29 cellular contexts compared by ENCODE assay signal in genomic region chr5:79931866-79932265, GRCh38.
"Had no signal": no experiment of that assay in that cellular context is flagged by ENCODE, and none has a peak within 500 bp of the region (broad histone marks: within the 10 kb centered on the region; RNA-seq: fewer than 3 reads in every experiment).

No MANE protein-coding gene starts in this region.

- H3K9ac ChIP-seq: parathyroid adenoma had no signal

- H3K36me3 ChIP-seq: neutrophil, ovary, spleen, suprapubic skin, tibial artery, transverse colon, upper lobe of left lung, vagina had no signal

- H3K9me3 ChIP-seq: neutrophil, ovary, psoas muscle, suprapubic skin, testis, tibial artery, transverse colon, upper lobe of left lung, vagina had no signal

- DNase-seq: naive thymus-derived CD8-positive, alpha-beta T cell; nephron progenitor cell; nucleus accumbens; ovary; posterior cingulate gyrus; stimulated activated CD4-positive, alpha-beta T cell treated with anti-CD3 and anti-CD28 coated beads, Interleukin-12 subunit alpha, Interleukin-12 subunit beta, amount 100 ng/mL, for 4 hours; stimulated activated CD4-positive, alpha-beta T cell treated with anti-CD3 and anti-CD28 coated beads, Interleukin-1b, Interleukin-23, amount 100 ng/mL, for 48 hours; stimulated activated CD4-positive, alpha-beta T cell treated with anti-CD3 and anti-CD28 coated beads, Interleukin-4, amount 100 ng/mL, for 1 hour; stimulated activated CD4-positive, alpha-beta T cell treated with anti-CD3 and anti-CD28 coated beads, Interleukin-4, amount 100 ng/mL, for 4 hours; stimulated activated CD8-positive, alpha-beta memory T cell treated with anti-CD3 and anti-CD28 coated beads, Interleukin-4, amount 100 ng/mL, for 48 hours; stimulated activated naive CD4-positive, alpha-beta T cell; stimulated activated naive CD8-positive, alpha-beta T cell treated with anti-CD3 and anti-CD28 coated beads, Interleukin-15, amount 100 ng/mL, for 72 hours; stimulated activated naive CD8-positive, alpha-beta T cell treated with anti-CD3 and anti-CD28 coated beads, Interleukin-15, Interleukin-2, amounts not matched to agents 100 U/mL and 50 U/mL, for 24 hours; substantia nigra; testis; tibial artery; transverse colon; upper lobe of left lung had no signal

- H2AFZ ChIP-seq: parathyroid adenoma had no signal

- FAIRE-seq: urothelium cell line had no signal

- H3K4me3 ChIP-seq: ovary, psoas muscle, skin epidermis, smooth muscle cell, spleen, suprapubic skin, testis, tibial artery, transverse colon, upper lobe of left lung, vagina had no signal

- H3K79me2 ChIP-seq: parathyroid adenoma had no signal

- H3K27me3 ChIP-seq: ovary, spleen, suprapubic skin, testis, tibial artery, transverse colon, upper lobe of left lung, vagina had no signal

- H3K27ac ChIP-seq: neutrophil, ovary, parathyroid adenoma, psoas muscle, spleen, suprapubic skin, testis, tibial artery, transverse colon, upper lobe of left lung, vagina had no signal

- H3K4me2 ChIP-seq: smooth muscle cell had no signal

- H3K4me1 ChIP-seq: parathyroid adenoma, psoas muscle, suprapubic skin, tibial artery, transverse colon, upper lobe of left lung, vagina had no signal

- ATAC-seq: naive thymus-derived CD8-positive, alpha-beta T cell; natural killer cell treated with Interleukin-12 subunit alpha and Interleukin-12 subunit beta and Interleukin-15 and Interleukin-18, amount 100 ng/mL, for 72 hours; psoas muscle; stimulated activated memory B cell treated with anti-CD40 and anti-IgM and Interleukin-4, amounts not matched to agents 10 μg/mL and 1 μg/mL and 100 μg/mL, for 72 hours; stimulated activated naive CD8-positive, alpha-beta T cell treated with anti-CD3 and anti-CD28 coated beads, Interleukin-15, amount 100 ng/mL, for 72 hours; stimulated activated naive CD8-positive, alpha-beta T cell treated with anti-CD3 and anti-CD28 coated beads, Interleukin-15, Interleukin-2, amounts not matched to agents 100 U/mL and 50 U/mL, for 24 hours had no signal
